1 cellular context compared by ENCODE assay signal in genomic region chr5:174337276-174338203, GRCh38.
TF ChIP-seq lines count a peak whose summit lies in the region.

No MANE protein-coding gene starts in this region.

TF ChIP-seq in SK-N-SH, 30 proteins besides CTCF, POLR2A, EP300 and RAD21 (continued from another document):
- TF ChIP-seq, protein P1, sequence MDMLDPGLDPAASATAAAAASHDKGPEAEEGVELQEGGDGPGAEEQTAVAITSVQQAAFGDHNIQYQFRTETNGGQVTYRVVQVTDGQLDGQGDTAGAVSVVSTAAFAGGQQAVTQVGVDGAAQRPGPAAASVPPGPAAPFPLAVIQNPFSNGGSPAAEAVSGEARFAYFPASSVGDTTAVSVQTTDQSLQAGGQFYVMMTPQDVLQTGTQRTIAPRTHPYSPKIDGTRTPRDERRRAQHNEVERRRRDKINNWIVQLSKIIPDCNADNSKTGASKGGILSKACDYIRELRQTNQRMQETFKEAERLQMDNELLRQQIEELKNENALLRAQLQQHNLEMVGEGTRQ (IDR thresholded peaks at IDR 0.05; ENCODE audit: borderline replicate concordance, low read depth, low read length) = no peak
- TF ChIP-seq RFX5 (IDR thresholded peaks at IDR 0.05; ENCODE audit: low read length) (no peak), FOXJ3 (CRISPR knock-in tag; IDR thresholded peaks at IDR 0.05) (no peak), TCF12 (IDR thresholded peaks at IDR 0.05) (peak; percentile 62)
